In the genomic region with DNA sequence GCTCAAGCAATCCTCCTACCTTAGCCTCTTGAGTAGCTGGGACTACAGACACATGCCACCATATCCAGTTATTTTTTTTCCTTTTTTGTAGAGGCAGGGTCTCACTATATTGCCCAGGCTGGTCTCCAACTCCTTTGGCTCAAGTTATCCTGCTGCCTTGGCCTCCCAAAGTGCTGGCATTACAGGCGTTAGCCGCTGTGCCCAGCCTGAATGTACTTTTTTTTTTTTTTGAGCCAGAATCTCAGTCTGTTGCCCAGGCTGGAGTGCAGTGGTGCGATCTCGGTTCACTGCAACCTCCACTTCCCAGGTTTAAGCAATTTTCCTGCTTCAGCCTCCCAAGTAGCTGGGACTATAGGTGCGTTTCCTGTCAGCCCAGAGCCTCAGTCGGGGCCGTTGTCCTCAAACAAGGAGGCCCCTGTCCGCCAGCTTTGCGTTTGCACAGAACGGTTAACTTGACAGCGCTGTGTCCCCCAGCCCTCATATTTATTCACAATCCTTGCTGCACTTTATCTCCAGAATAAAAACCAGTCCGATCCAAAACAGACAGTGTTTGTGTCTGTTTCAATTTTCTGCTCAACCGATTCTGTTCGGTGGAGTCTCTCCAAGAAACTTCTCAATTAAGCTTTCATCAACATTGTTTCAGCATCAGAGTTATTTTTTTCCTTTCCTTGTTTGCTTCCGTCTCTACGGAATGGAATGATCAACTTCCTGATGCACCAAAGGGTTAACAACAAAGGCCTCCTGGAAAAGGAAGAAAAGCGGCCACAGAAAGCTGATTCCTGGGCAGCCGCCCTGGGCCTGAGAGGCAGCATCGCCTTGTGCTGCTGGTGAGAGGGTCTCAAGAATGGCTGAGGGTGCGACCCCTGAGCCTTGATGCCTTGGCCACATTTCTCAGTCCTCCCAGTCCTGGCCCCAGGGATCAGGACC, we compare ENCODE assay signal across 1 cellular context.
TF ChIP-seq lines count a peak whose summit lies in the region.

No MANE protein-coding gene starts in this region.

TF ChIP-seq in K562, 482 proteins besides CTCF, POLR2A, EP300 and RAD21 (continued from another document and continues in another):
- TF ChIP-seq ARID4B (CRISPR knock-in tag; IDR thresholded peaks at IDR 0.05) = no peak
- no peak for TF ChIP-seq NFATC3 (IDR thresholded peaks at IDR 0.05)
- no peak for TF ChIP-seq POLR3A (IDR thresholded peaks at IDR 0.05; ENCODE audit: borderline replicate concordance, extremely low read depth, insufficient read depth, insufficient read length)
- TF ChIP-seq ZKSCAN3 (CRISPR knock-in tag; IDR thresholded peaks at IDR 0.05) = no peak
- peak; percentile 87 for TF ChIP-seq LARP7 (IDR thresholded peaks at IDR 0.05)
- no peak for TF ChIP-seq CSDE1 (IDR thresholded peaks at IDR 0.05)
- TF ChIP-seq CBX1 (IDR thresholded peaks at IDR 0.05; ENCODE audit: low read depth) = no peak
- no peak for TF ChIP-seq TCF7L2 (IDR thresholded peaks at IDR 0.05; ENCODE audit: low read depth, low read length)
- TF ChIP-seq JUND (IDR thresholded peaks at IDR 0.05; ENCODE audit: borderline replicate concordance, low read depth, low read length) = no peak
- no peak for TF ChIP-seq JUND (tag; IDR thresholded peaks at IDR 0.05; ENCODE audit: borderline replicate concordance, low read depth, low read length)
- no peak for TF ChIP-seq SRSF7 (optimal IDR thresholded peaks at IDR 0.05; ENCODE audit: low read depth, low read length)
- no peak for TF ChIP-seq HMG20A (CRISPR knock-in tag; conservative IDR thresholded peaks at IDR 0.05)
- no peak for TF ChIP-seq POU5F1 (IDR thresholded peaks at IDR 0.05; ENCODE audit: borderline replicate concordance, low read depth, low read length, partially characterized antibody)
- TF ChIP-seq, protein P1, sequence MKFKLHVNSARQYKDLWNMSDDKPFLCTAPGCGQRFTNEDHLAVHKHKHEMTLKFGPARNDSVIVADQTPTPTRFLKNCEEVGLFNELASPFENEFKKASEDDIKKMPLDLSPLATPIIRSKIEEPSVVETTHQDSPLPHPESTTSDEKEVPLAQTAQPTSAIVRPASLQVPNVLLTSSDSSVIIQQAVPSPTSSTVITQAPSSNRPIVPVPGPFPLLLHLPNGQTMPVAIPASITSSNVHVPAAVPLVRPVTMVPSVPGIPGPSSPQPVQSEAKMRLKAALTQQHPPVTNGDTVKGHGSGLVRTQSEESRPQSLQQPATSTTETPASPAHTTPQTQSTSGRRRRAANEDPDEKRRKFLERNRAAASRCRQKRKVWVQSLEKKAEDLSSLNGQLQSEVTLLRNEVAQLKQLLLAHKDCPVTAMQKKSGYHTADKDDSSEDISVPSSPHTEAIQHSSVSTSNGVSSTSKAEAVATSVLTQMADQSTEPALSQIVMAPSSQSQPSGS (CRISPR knock-in tag; IDR thresholded peaks at IDR 0.05) = no peak
- no peak for TF ChIP-seq CHD2 (IDR thresholded peaks at IDR 0.05; ENCODE audit: low read depth, low read length)
- TF ChIP-seq, protein P2, sequence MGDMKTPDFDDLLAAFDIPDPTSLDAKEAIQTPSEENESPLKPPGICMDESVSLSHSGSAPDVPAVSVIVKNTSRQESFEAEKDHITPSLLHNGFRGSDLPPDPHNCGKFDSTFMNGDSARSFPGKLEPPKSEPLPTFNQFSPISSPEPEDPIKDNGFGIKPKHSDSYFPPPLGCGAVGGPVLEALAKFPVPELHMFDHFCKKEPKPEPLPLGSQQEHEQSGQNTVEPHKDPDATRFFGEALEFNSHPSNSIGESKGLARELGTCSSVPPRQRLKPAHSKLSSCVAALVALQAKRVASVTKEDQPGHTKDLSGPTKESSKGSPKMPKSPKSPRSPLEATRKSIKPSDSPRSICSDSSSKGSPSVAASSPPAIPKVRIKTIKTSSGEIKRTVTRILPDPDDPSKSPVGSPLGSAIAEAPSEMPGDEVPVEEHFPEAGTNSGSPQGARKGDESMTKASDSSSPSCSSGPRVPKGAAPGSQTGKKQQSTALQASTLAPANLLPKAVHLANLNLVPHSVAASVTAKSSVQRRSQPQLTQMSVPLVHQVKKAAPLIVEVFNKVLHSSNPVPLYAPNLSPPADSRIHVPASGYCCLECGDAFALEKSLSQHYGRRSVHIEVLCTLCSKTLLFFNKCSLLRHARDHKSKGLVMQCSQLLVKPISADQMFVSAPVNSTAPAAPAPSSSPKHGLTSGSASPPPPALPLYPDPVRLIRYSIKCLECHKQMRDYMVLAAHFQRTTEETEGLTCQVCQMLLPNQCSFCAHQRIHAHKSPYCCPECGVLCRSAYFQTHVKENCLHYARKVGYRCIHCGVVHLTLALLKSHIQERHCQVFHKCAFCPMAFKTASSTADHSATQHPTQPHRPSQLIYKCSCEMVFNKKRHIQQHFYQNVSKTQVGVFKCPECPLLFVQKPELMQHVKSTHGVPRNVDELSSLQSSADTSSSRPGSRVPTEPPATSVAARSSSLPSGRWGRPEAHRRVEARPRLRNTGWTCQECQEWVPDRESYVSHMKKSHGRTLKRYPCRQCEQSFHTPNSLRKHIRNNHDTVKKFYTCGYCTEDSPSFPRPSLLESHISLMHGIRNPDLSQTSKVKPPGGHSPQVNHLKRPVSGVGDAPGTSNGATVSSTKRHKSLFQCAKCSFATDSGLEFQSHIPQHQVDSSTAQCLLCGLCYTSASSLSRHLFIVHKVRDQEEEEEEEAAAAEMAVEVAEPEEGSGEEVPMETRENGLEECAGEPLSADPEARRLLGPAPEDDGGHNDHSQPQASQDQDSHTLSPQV (IDR thresholded peaks at IDR 0.05) = no peak
- no peak for TF ChIP-seq CLOCK (CRISPR knock-in tag; IDR thresholded peaks at IDR 0.05; ENCODE audit: borderline replicate concordance)
- 0 out of 2 replicates have a peak, but pooled peaks have one; percentile 9 for TF ChIP-seq ATF6 (CRISPR knock-in tag; IDR thresholded peaks at IDR 0.05)
- TF ChIP-seq, protein P3, sequence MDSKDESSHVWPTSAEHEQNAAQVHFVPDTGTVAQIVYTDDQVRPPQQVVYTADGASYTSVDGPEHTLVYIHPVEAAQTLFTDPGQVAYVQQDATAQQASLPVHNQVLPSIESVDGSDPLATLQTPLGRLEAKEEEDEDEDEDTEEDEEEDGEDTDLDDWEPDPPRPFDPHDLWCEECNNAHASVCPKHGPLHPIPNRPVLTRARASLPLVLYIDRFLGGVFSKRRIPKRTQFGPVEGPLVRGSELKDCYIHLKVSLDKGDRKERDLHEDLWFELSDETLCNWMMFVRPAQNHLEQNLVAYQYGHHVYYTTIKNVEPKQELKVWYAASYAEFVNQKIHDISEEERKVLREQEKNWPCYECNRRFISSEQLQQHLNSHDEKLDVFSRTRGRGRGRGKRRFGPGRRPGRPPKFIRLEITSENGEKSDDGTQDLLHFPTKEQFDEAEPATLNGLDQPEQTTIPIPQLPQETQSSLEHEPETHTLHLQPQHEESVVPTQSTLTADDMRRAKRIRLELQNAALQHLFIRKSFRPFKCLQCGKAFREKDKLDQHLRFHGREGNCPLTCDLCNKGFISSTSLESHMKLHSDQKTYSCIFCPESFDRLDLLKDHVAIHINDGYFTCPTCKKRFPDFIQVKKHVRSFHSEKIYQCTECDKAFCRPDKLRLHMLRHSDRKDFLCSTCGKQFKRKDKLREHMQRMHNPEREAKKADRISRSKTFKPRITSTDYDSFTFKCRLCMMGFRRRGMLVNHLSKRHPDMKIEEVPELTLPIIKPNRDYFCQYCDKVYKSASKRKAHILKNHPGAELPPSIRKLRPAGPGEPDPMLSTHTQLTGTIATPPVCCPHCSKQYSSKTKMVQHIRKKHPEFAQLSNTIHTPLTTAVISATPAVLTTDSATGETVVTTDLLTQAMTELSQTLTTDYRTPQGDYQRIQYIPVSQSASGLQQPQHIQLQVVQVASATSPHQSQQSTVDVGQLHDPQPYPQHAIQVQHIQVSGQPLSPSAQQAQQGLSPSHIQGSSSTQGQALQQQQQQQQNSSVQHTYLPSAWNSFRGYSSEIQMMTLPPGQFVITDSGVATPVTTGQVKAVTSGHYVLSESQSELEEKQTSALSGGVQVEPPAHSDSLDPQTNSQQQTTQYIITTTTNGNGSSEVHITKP (IDR thresholded peaks at IDR 0.05; ENCODE audit: partially characterized antibody) = no peak
- TF ChIP-seq MCM5 (IDR thresholded peaks at IDR 0.05; ENCODE audit: low read depth) = no peak
- TF ChIP-seq NUFIP1 (IDR thresholded peaks at IDR 0.05; ENCODE audit: partially characterized antibody) = no peak
- no peak for TF ChIP-seq ZC3H11A (IDR thresholded peaks at IDR 0.05; ENCODE audit: low read depth, low read length)
- TF ChIP-seq NCOR1 (IDR thresholded peaks at IDR 0.05) = no peak
- no peak for TF ChIP-seq MLX (CRISPR knock-in tag; conservative IDR thresholded peaks at IDR 0.05)
- TF ChIP-seq GATAD2A (IDR thresholded peaks at IDR 0.05) = peak; percentile 39; the same call in 1 of the 2 replicates
- no peak for TF ChIP-seq NBN (IDR thresholded peaks at IDR 0.05; ENCODE audit: low read depth)
- no peak for TF ChIP-seq ZNF778 (CRISPR knock-in tag; IDR thresholded peaks at IDR 0.05)
- TF ChIP-seq SAP30 (IDR thresholded peaks at IDR 0.05; ENCODE audit: borderline replicate concordance, insufficient read depth, low read depth, low read length, poor library complexity, severe bottlenecking) = no peak
- 0 out of 2 replicates have a peak, but pooled peaks have one; percentile 13 for TF ChIP-seq HDAC2 (IDR thresholded peaks at IDR 0.05)
- no peak for TF ChIP-seq ZNF644 (tag; IDR thresholded peaks at IDR 0.05; ENCODE audit: low read depth)
- peak; percentile 91 for TF ChIP-seq HLTF (IDR thresholded peaks at IDR 0.05)
- TF ChIP-seq ARID2 (IDR thresholded peaks at IDR 0.05) = no peak
- TF ChIP-seq CHD1 (IDR thresholded peaks at IDR 0.05; ENCODE audit: low read length) = no peak
- TF ChIP-seq RUNX1 (IDR thresholded peaks at IDR 0.05; ENCODE audit: low read depth) = no peak
- peak in 1 of 2 experiments; percentile 5; a peak in 2 of 4 replicates for TF ChIP-seq KDM1A (IDR thresholded peaks at IDR 0.05)
- no peak for TF ChIP-seq CHD4 (IDR thresholded peaks at IDR 0.05; ENCODE audit: insufficient read depth, insufficient replicate concordance, low read depth, low read length, poor library complexity, severe bottlenecking)
- TF ChIP-seq ZNF121 (CRISPR knock-in tag; conservative IDR thresholded peaks at IDR 0.05) = peak; percentile 76; the same call in 1 of the 2 replicates
- TF ChIP-seq HDAC3 (IDR thresholded peaks at IDR 0.05; ENCODE audit: borderline replicate concordance, partially characterized antibody) = no peak
